Comparison of ENCODE assay signal across 21 cellular contexts in genomic region chr13:113888701-113889330, GRCh38.
"Had no signal": no experiment of that assay in that cellular context is flagged by ENCODE, and none has a peak within 500 bp of the region (broad histone marks: within the 10 kb centered on the region; RNA-seq: fewer than 3 reads in every experiment).

No MANE protein-coding gene starts in this region.

- DNase-seq: activated CD4-positive, alpha-beta T cell treated with anti-CD3 and anti-CD28 coated beads, Interleukin-2, amount 50 U/mL, for 1 hour; activated CD8-positive, alpha-beta memory T cell treated with anti-CD3 and anti-CD28 coated beads, Interleukin-2, amount 50 U/mL, for 4 hours; activated gamma-delta T cell; activated T-cell treated with anti-CD3 and anti-CD28 coated beads, Interleukin-2, amount 50 U/mL, for 48 hours; dermis blood vessel endothelial cell; effector memory CD4-positive, alpha-beta T cell; foreskin melanocyte; glutamatergic neuron; hypothalamus; right cardiac atrium; T-helper 1 cell; T1000; trophoblast cell had no signal

- ATAC-seq: natural killer cell treated with Interleukin-12 subunit alpha and Interleukin-12 subunit beta and Interleukin-15 and Interleukin-18, amount 100 ng/mL, for 72 hours; right cardiac atrium had no signal

- H3K27ac Mint-ChIP-seq: mesothelial cell of epicardium; natural killer cell treated with Interleukin-12 subunit alpha and Interleukin-12 subunit beta and Interleukin-15 and Interleukin-18, amount 100 ng/mL, for 72 hours; progenitor cell of endocrine pancreas; stimulated activated naive CD8-positive, alpha-beta T cell treated with anti-CD3 and anti-CD28 coated beads, Interleukin-15, Interleukin-2, amounts not matched to agents 100 ng/mL and 50 ng/mL, for 24 hours had no signal

- H3K27me3 Mint-ChIP-seq: activated naive CD4-positive, alpha-beta T cell treated with anti-CD3 and anti-CD28 coated beads, Interleukin-2, amount 50 U/mL, for 24 hours had no signal

- H3K9me3 ChIP-seq: neutrophil had no signal

- H3K4me1 Mint-ChIP-seq: activated naive CD4-positive, alpha-beta T cell treated with anti-CD3 and anti-CD28 coated beads, Interleukin-2, amount 50 U/mL, for 24 hours had no signal

- H3K4me3 ChIP-seq: lung, skin epidermis had no signal

- H3K36me3 Mint-ChIP-seq: activated naive CD4-positive, alpha-beta T cell treated with anti-CD3 and anti-CD28 coated beads, Interleukin-2, amount 50 U/mL, for 24 hours; mesothelial cell of epicardium; natural killer cell treated with Interleukin-12 subunit alpha and Interleukin-12 subunit beta and Interleukin-15 and Interleukin-18, amount 100 ng/mL, for 72 hours had no signal

- H3K27ac ChIP-seq: neutrophil, skin epidermis had no signal

- H3K4me3 Mint-ChIP-seq: activated naive CD4-positive, alpha-beta T cell treated with anti-CD3 and anti-CD28 coated beads, Interleukin-2, amount 50 U/mL, for 24 hours; mesothelial cell of epicardium; natural killer cell treated with Interleukin-12 subunit alpha and Interleukin-12 subunit beta and Interleukin-15 and Interleukin-18, amount 100 ng/mL, for 72 hours; stimulated activated naive CD8-positive, alpha-beta T cell treated with anti-CD3 and anti-CD28 coated beads, Interleukin-15, Interleukin-2, amounts not matched to agents 100 ng/mL and 50 ng/mL, for 24 hours had no signal

- H3K36me3 ChIP-seq: neutrophil had no signal

- H3K9me3 Mint-ChIP-seq: activated naive CD4-positive, alpha-beta T cell treated with anti-CD3 and anti-CD28 coated beads, Interleukin-2, amount 50 U/mL, for 24 hours; natural killer cell treated with Interleukin-12 subunit alpha and Interleukin-12 subunit beta and Interleukin-15 and Interleukin-18, amount 100 ng/mL, for 72 hours; stimulated activated naive CD8-positive, alpha-beta T cell treated with anti-CD3 and anti-CD28 coated beads, Interleukin-15, Interleukin-2, amounts not matched to agents 100 ng/mL and 50 ng/mL, for 24 hours had no signal
